In genomic region chr2:207338610-207339009, GRCh38 we compare ENCODE assay signal across 10 cellular contexts.
"Had no signal": no experiment of that assay in that cellular context is flagged by ENCODE, and none has a peak within 500 bp of the region (broad histone marks: within the 10 kb centered on the region; RNA-seq: fewer than 3 reads in every experiment).

No MANE protein-coding gene starts in this region.

- H3K27ac ChIP-seq: prostate gland, SJSA1 had no signal

- H3K36me3 ChIP-seq: prostate gland, SJSA1 had no signal

- H3K4me3 ChIP-seq: prostate gland, SJSA1 had no signal

- ATAC-seq: effector memory CD8-positive, alpha-beta T cell; natural killer cell; WTC11 had no signal

- DNase-seq: activated CD4-positive, alpha-beta T cell treated with anti-CD3 and anti-CD28 coated beads, Interleukin-2, amount 50 U/mL, for 1 hour; activated naive CD4-positive, alpha-beta T cell treated with anti-CD3 and anti-CD28 coated beads, Interleukin-2, amount 10 ng/mL, durations not matched to agents 7 days and 5 days; effector memory CD8-positive, alpha-beta T cell; immature natural killer cell; left cardiac atrium; natural killer cell; stimulated activated CD4-positive, alpha-beta T cell treated with anti-CD3 and anti-CD28 coated beads, Interleukin-4, amount 100 ng/mL, for 1 hour had no signal

- H3K27me3 ChIP-seq: SJSA1 had no signal

- H3K9me3 ChIP-seq: prostate gland, SJSA1 had no signal

- H3K4me1 ChIP-seq: prostate gland had no signal
